Comparison of ENCODE assay signal across 18 cellular contexts in the genomic region with DNA sequence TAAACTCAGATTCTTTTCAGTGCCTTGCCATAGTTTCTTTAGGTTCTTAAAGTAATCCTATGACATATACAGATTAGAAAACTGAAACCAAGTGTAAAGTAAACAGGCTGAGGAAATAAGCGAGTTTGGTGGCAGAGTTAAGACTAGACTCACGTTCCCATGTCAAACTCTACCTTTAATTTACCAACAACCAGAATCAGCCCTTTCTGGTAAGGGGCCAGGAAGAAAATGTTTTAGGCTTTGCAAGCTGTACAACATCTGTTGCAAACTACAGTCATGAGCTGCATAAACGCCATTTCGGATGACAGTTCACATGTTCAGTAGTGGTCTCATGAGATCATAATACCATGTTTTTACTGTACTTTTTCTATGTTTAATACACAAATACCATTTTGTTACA.
DNase-seq lines count a peak whose midpoint lies in the region; ATAC-seq and TF ChIP-seq lines count a peak whose summit lies in the region.
"Had no signal": no experiment of that assay in that cellular context is flagged by ENCODE, and none has a peak within 500 bp of the region (broad histone marks: within the 10 kb centered on the region; RNA-seq: fewer than 3 reads in every experiment).

No MANE protein-coding gene starts in this region.

- peaks cover 10% of the 10 kb centered on the region for H3K27me3 Mint-ChIP-seq in T-helper 1 cell treated with Interleukin-12 subunit alpha and Interleukin-12 subunit beta and Interleukin-4 antibody, amounts not matched to agents 30 μg/mL and 1 μg/mL, for 36 hours (ENCODE audit: low read depth)
- H3K27me3 Mint-ChIP-seq: IgD-negative memory B cell had no signal

- H3K36me3 Mint-ChIP-seq in T-helper 1 cell treated with Interleukin-12 subunit alpha and Interleukin-12 subunit beta and Interleukin-4 antibody, amounts not matched to agents 30 μg/mL and 1 μg/mL, for 36 hours (ENCODE audit: low read depth), result peaks cover 3% of the 10 kb centered on the region
- H3K36me3 Mint-ChIP-seq: IgD-negative memory B cell, T-cell had no signal

- ATAC-seq in HG03565 (IDR thresholded peaks at IDR 0.05; ENCODE audit: unreplicated experiment) (no peak), GM21367 (IDR thresholded peaks at IDR 0.05; ENCODE audit: unreplicated experiment) (no peak)
- ATAC-seq: left lobe of liver, PC-3, right cardiac atrium, T-cell had no signal

- peak overlapping the region; percentile 26 for H3K27ac ChIP-seq in osteoblast (ENCODE audit: low read depth, low read length)
- H3K27ac ChIP-seq: cardiac muscle cell had no signal

- no peak overlapping the region for H3K4me3 ChIP-seq in osteoblast (ENCODE audit: insufficient read depth, low read length)
- H3K4me3 ChIP-seq: cardiac muscle cell had no signal

- no peaks in the 10 kb centered on the region for H3K79me2 ChIP-seq in osteoblast (ENCODE audit: insufficient read depth, low read length)

- no peaks in the 10 kb centered on the region for H4K20me1 ChIP-seq in osteoblast (ENCODE audit: insufficient read depth, low read length)

- H3K9me3 ChIP-seq in osteoblast (ENCODE audit: low read depth, low read length), result no peaks in the 10 kb centered on the region

- peaks cover 33% of the 10 kb centered on the region for H3K4me1 ChIP-seq in osteoblast (ENCODE audit: insufficient read depth, low read length)

- peak overlapping the region; percentile 25 for H3K4me3 Mint-ChIP-seq in T-helper 1 cell treated with Interleukin-12 subunit alpha and Interleukin-12 subunit beta and Interleukin-4 antibody, amounts not matched to agents 30 μg/mL and 1 μg/mL, for 36 hours
- H3K4me3 Mint-ChIP-seq: activated naive CD4-positive, alpha-beta T cell treated with anti-CD3 and anti-CD28 coated beads for 36 hours; IgD-negative memory B cell; T-cell had no signal

- DNase-seq in DMS 273 treated with DMSO at 0.1 percent for 48 hours (lab: John Stamatoyannopoulos, UW), result peak; percentile 56
- peak; percentile 64 for DNase-seq in fibroblast of peridontal ligament (ENCODE audit: extremely low read depth)
- no peak for DNase-seq in osteoblast (ENCODE audit: insufficient read length, low spot score, missing footprints)
- no peak for DNase-seq in NAMALWA (ENCODE audit: low spot score)
- no peak for DNase-seq in T-helper 2 cell
- DNase-seq: activated CD8-positive, alpha-beta memory T cell treated with anti-CD3 and anti-CD28 coated beads, Interleukin-2, amount 50 U/mL, for 48 hours; activated naive CD4-positive, alpha-beta T cell treated with anti-CD3 and anti-CD28 coated beads for 36 hours; NCI-H1092; PC-3; right cardiac atrium; stimulated activated CD4-positive, alpha-beta T cell treated with anti-CD3 and anti-CD28 coated beads, Interleukin-4, amount 100 ng/mL, for 4 hours; T-cell had no signal

- peaks cover 47% of the 10 kb centered on the region for H3K4me1 Mint-ChIP-seq in T-helper 1 cell treated with Interleukin-12 subunit alpha and Interleukin-12 subunit beta and Interleukin-4 antibody, amounts not matched to agents 30 μg/mL and 1 μg/mL, for 36 hours (ENCODE audit: low read depth)

- H3K9me3 Mint-ChIP-seq in T-helper 1 cell treated with Interleukin-12 subunit alpha and Interleukin-12 subunit beta and Interleukin-4 antibody, amounts not matched to agents 30 μg/mL and 1 μg/mL, for 36 hours, result peaks cover 9% of the 10 kb centered on the region
- H3K9me3 Mint-ChIP-seq: activated naive CD4-positive, alpha-beta T cell treated with anti-CD3 and anti-CD28 coated beads for 36 hours; IgD-negative memory B cell; T-cell had no signal

- H3K36me3 ChIP-seq in osteoblast (ENCODE audit: insufficient read depth, low read length), result no peaks in the 10 kb centered on the region
- H3K36me3 ChIP-seq: cardiac muscle cell had no signal

- peak overlapping the region; percentile 50 for H3K4me2 ChIP-seq in osteoblast (ENCODE audit: insufficient read depth, low read length)

- H3K27me3 ChIP-seq in osteoblast (ENCODE audit: insufficient read depth, low read length), result no peaks in the 10 kb centered on the region
- H3K27me3 ChIP-seq: cardiac muscle cell had no signal

- H2AFZ ChIP-seq in osteoblast (ENCODE audit: low read length), result peak overlapping the region; percentile 67

- TF ChIP-seq CTCF in osteoblast (IDR thresholded peaks at IDR 0.05; ENCODE audit: extremely low read depth, low read depth, low read length), result no peak

- peak overlapping the region; percentile 15 for H3K27ac Mint-ChIP-seq in T-helper 1 cell treated with Interleukin-12 subunit alpha and Interleukin-12 subunit beta and Interleukin-4 antibody, amounts not matched to agents 30 μg/mL and 1 μg/mL, for 36 hours
- H3K27ac Mint-ChIP-seq: activated naive CD4-positive, alpha-beta T cell treated with anti-CD3 and anti-CD28 coated beads for 36 hours; IgD-negative memory B cell; T-cell had no signal

Comparison
In these comparisons a context has a peak if more than half of its experiments do, and no peak if none do; other contexts are left out.
1. DNase-seq: peak in DMS 273 treated with DMSO at 0.1 percent for 48 hours (single experiment) and fibroblast of peridontal ligament (single experiment); none in osteoblast (single experiment), NAMALWA (single experiment) and T-helper 2 cell (0 of 5).